ENCODE assay signal across 9 cellular contexts in the genomic region with DNA sequence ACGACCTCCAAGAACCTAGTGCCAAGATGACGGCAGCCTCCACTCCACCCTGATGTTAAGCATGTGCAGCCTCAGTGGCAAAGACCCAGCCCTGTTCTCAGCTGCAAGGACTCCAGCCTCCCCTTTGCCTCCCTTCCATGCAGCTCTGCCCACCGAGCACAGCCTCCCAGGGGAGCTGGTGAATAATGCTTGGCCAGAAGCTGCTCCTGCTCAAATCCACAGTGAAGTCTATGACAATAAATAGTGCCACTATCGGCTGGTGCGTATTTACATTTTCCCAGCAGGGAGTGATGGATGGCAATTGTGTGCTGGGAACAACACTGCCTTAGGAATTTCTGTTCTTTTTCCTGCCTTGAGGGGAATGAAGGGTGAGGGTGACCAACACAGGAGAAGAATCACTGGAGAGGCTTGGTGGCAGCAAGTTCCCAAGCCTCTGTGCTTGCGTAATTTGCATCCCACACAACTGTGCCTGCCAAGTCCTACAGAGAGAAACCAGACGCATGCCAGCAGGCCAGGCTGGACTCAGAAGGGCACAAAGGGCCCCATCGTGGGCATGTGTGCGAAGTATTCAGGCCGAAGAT. TPM values are rescaled to one million over a fixed set of nuclear protein-coding genes. Genes with fewer than 3 reads are reported as not detected.
DNase-seq lines count a peak whose midpoint lies in the region; ATAC-seq, FAIRE-seq and TF ChIP-seq lines count a peak whose summit lies in the region.
"Had no signal": no experiment of that assay in that cellular context is flagged by ENCODE, and none has a peak within 500 bp of the region (broad histone marks: within the 10 kb centered on the region; RNA-seq: fewer than 3 reads in every experiment).

No MANE protein-coding gene starts in this region.

- no peaks in the 10 kb centered on the region for H3K36me3 Mint-ChIP-seq in activated CD4-positive, alpha-beta memory T cell treated with anti-CD3 and anti-CD28 coated beads, Interleukin-2, amount 10 ng/mL, durations not matched to agents 7 days and 5 days (ENCODE audit: low read depth)

- H3K27ac ChIP-seq in spleen = peak overlapping the region in 6 of 8 donors; percentile 10 to 70 (median 52)

- no peaks in the 10 kb centered on the region for H3K27me3 Mint-ChIP-seq in activated CD4-positive, alpha-beta memory T cell treated with anti-CD3 and anti-CD28 coated beads, Interleukin-2, amount 10 ng/mL, durations not matched to agents 7 days and 5 days

- H3K27me3 ChIP-seq in bronchial epithelial cell (ENCODE audit: control insufficient read depth, insufficient read depth, low read length) (peaks cover 2% of the 10 kb centered on the region), spleen (replicated peaks in 1 of 7) (no peaks in the 10 kb centered on the region)

- no peak for TF ChIP-seq POLR2A in spleen (IDR thresholded peaks at IDR 0.05)

- no peaks in the 10 kb centered on the region for H3K9me3 Mint-ChIP-seq in activated CD4-positive, alpha-beta memory T cell treated with anti-CD3 and anti-CD28 coated beads, Interleukin-2, amount 10 ng/mL, durations not matched to agents 7 days and 5 days

- no peak for FAIRE-seq in bronchial epithelial cell (lab: Jason Lieb, UNC)

- no peak overlapping the region for H3K4me3 Mint-ChIP-seq in activated CD4-positive, alpha-beta memory T cell treated with anti-CD3 and anti-CD28 coated beads, Interleukin-2, amount 10 ng/mL, durations not matched to agents 7 days and 5 days

- peaks cover 0 to 33% (median 3%) of the 10 kb centered on the region in 6 donors for H3K4me1 ChIP-seq in spleen

- no peak overlapping the region for H3K4me3 ChIP-seq in bronchial epithelial cell (ENCODE audit: low read depth, low read length)
- H3K4me3 ChIP-seq in spleen = no peak overlapping the region

- H3K9me3 ChIP-seq in spleen = no peaks in the 10 kb centered on the region

- CTCF ChIA-PET in activated CD4-positive, alpha-beta memory T cell treated with anti-CD3 and anti-CD28 coated beads, Interleukin-2, amount 10 ng/mL, durations not matched to agents 7 days and 5 days (lab: Charles Lee) = interaction anchor here (0.9 to 2.1 kb wide), 2 partner anchors 14 to 30 kb away, joined by 3 to 5 read pairs; partner anchors contain the start of gene TC2N

- 58 to 73% (median 64%) methylated on average over 10 of the region's 10 CpGs for WGBS in spleen, 5 donors

- H3K36me3 ChIP-seq in bronchial epithelial cell (ENCODE audit: control insufficient read depth, insufficient read depth, low read length) (no peaks in the 10 kb centered on the region), spleen (peaks cover 0 to 6% (median 0%) of the 10 kb centered on the region in 6 donors)

- TF ChIP-seq CTCF in bronchial epithelial cell (IDR thresholded peaks at IDR 0.05; ENCODE audit: insufficient read depth, low read length, severe bottlenecking) (no peak), spleen (IDR thresholded peaks at IDR 0.05 in 8 of 11, conservative IDR thresholded peaks at IDR 0.05 in 3 of 11) (no peak)

- intact Hi-C loops in spleen (cut with DNase I; ENCODE audit: low total_unique reads) = no loop called here

- H3K4me1 Mint-ChIP-seq in activated CD4-positive, alpha-beta memory T cell treated with anti-CD3 and anti-CD28 coated beads, Interleukin-2, amount 10 ng/mL, durations not matched to agents 7 days and 5 days = peaks cover 20% of the 10 kb centered on the region

- no peak for ATAC-seq in HG02970 (IDR thresholded peaks at IDR 0.05; ENCODE audit: low FRiP score, unreplicated experiment)

- peak; percentile 89 for DNase-seq in H4 (ENCODE audit: low spot score)
- peak; percentile 12 for DNase-seq in bronchial epithelial cell (ENCODE audit: low read depth)
- DNase-seq in inferior parietal cortex (ENCODE audit: extremely low spot score) = peak; percentile 64
- no peak for DNase-seq in spleen
- no peak for DNase-seq in activated CD4-positive, alpha-beta memory T cell treated with anti-CD3 and anti-CD28 coated beads, Interleukin-2, amount 10 ng/mL, durations not matched to agents 7 days and 5 days
- DNase-seq in NCI-H1105 treated with DMSO at 0.1 percent for 48 hours (lab: John Stamatoyannopoulos, UW) = no peak
- DNase-seq in NK-92 (lab: John Stamatoyannopoulos, UW; ENCODE audit: unreplicated experiment) = no peak
- DNase-seq: SHP77 had no signal

- POLR2A ChIA-PET in activated CD4-positive, alpha-beta memory T cell treated with anti-CD3 and anti-CD28 coated beads, Interleukin-2, amount 10 ng/mL, durations not matched to agents 7 days and 5 days (lab: Charles Lee) = no interaction called here

- no peak overlapping the region for H3K27ac Mint-ChIP-seq in activated CD4-positive, alpha-beta memory T cell treated with anti-CD3 and anti-CD28 coated beads, Interleukin-2, amount 10 ng/mL, durations not matched to agents 7 days and 5 days

RNA-seq across cellular contexts. Expression of gene TC2N, which starts 29.9 kb away (rescaled TPM):
- 2.4 and 3.1 TPM in 2 replicates for total RNA-seq in H4 (2014; rRNA removed; shearing (Covaris generic))
- total RNA-seq in bronchial epithelial cell = 46.1 and 48.1 TPM in 2 replicates
- 10 to 100 TPM; 33.6 to 50.7 (median 41.6) TPM for total RNA-seq in spleen
- 1 to 10 TPM; 5.3 to 7.0 (median 5.6) TPM for polyA plus RNA-seq in spleen
- 100 to 1,000 TPM; 180 to 195 TPM for total RNA-seq in activated CD4-positive, alpha-beta memory T cell treated with anti-CD3 and anti-CD28 coated beads, Interleukin-2, amount 10 ng/mL, durations not matched to agents 7 days and 5 days

RNA-seq across cellular contexts. Expression of gene FBLN5, which starts 50.3 kb away (rescaled TPM):
- total RNA-seq in H4 (2014; rRNA removed; shearing (Covaris generic)) = 10.1 and 14.2 TPM in 2 replicates
- total RNA-seq in bronchial epithelial cell = under 0.01 and 0.26 TPM in 2 replicates
- 100 to 1,000 TPM in 5 of 7 donors, 10 to 100 TPM in 2; 98.7 to 396 (median 225) TPM for total RNA-seq in spleen
- 10 to 100 TPM; 26.4 to 61.9 (median 48.2) TPM for polyA plus RNA-seq in spleen
- 1 to 10 TPM; 2.0 to 2.5 TPM for total RNA-seq in activated CD4-positive, alpha-beta memory T cell treated with anti-CD3 and anti-CD28 coated beads, Interleukin-2, amount 10 ng/mL, durations not matched to agents 7 days and 5 days

Comparison
In these comparisons a context has a peak if more than half of its experiments do, and no peak if none do; other contexts are left out.
1. DNase-seq: peak in H4 (single experiment), bronchial epithelial cell (single experiment) and inferior parietal cortex (single experiment); none in spleen (single experiment), activated CD4-positive, alpha-beta memory T cell treated with anti-CD3 and anti-CD28 coated beads, Interleukin-2, amount 10 ng/mL, durations not matched to agents 7 days and 5 days (single experiment), NCI-H1105 treated with DMSO at 0.1 percent for 48 hours (single experiment) and NK-92 (single experiment).